ENCODE assay signal across 19 cellular contexts in genomic region chr11:114775849-114776621, GRCh38.
A peak's percentile ranks its signal among the peaks of the same experiment; 100 is the strongest.
DNase-seq lines count a peak whose midpoint lies in the region; ATAC-seq and TF ChIP-seq lines count a peak whose summit lies in the region.
"Had no signal": no experiment of that assay in that cellular context is flagged by ENCODE, and none has a peak within 500 bp of the region (broad histone marks: within the 10 kb centered on the region; RNA-seq: fewer than 3 reads in every experiment).

No MANE protein-coding gene starts in this region.

- no peaks in the 10 kb centered on the region for H3K9me3 ChIP-seq in right atrium auricular region
- H3K9me3 ChIP-seq: esophagus muscularis mucosa, lower lobe of right lung, upper lobe of right lung had no signal

- intact Hi-C loops in Right ventricle myocardium inferior (cut with DNase I) = loop anchor here (5.0 kb wide), 1 partner anchor 546 kb away; no protein-coding TSS in a partner anchor
- intact Hi-C loops in sciatic nerve (cut with DNase I) = no loop called here

- TF ChIP-seq CTCF in right atrium auricular region (IDR thresholded peaks at IDR 0.05) = no peak
- no peak for TF ChIP-seq CTCF in foreskin keratinocyte (conservative IDR thresholded peaks at IDR 0.05)

- H3K27me3 ChIP-seq in right atrium auricular region (no peaks in the 10 kb centered on the region), foreskin keratinocyte (peaks cover 6% of the 10 kb centered on the region)

- ATAC-seq in Right ventricle myocardium inferior (peak; percentile 23), foreskin keratinocyte (peak; percentile 19), sciatic nerve (peak; percentile 13), HG02610 (IDR thresholded peaks at IDR 0.05; ENCODE audit: unreplicated experiment) (no peak)
- ATAC-seq: lower lobe of right lung; stimulated activated naive CD8-positive, alpha-beta T cell treated with anti-CD3 and anti-CD28 coated beads, Interleukin-15, amount 100 ng/mL, for 72 hours; upper lobe of right lung had no signal

- no peaks in the 10 kb centered on the region for H3K36me3 ChIP-seq in right atrium auricular region
- H3K36me3 ChIP-seq: esophagus muscularis mucosa, lower lobe of right lung, upper lobe of right lung had no signal

- POLR2A ChIA-PET in HEK293T (lab: Yijun Ruan, JAX) = no interaction called here

- H3K4me3 ChIP-seq in right atrium auricular region = no peak overlapping the region
- H3K4me3 ChIP-seq: esophagus muscularis mucosa, GM23338, lower lobe of right lung, upper lobe of right lung had no signal

- H3K27ac ChIP-seq in right atrium auricular region (peak overlapping the region in 1 of 2 donors; percentile 20), foreskin keratinocyte (no peak overlapping the region)
- H3K27ac ChIP-seq: esophagus muscularis mucosa, lower lobe of right lung, upper lobe of right lung had no signal

- peaks cover 0 to 16% of the 10 kb centered on the region in 2 donors for H3K4me1 ChIP-seq in right atrium auricular region
- no peaks in the 10 kb centered on the region for H3K4me1 ChIP-seq in foreskin keratinocyte
- H3K4me1 ChIP-seq: lower lobe of right lung, upper lobe of right lung had no signal

- DNase-seq in Right ventricle myocardium inferior (ENCODE audit: missing footprints) (no peak), right atrium auricular region (ENCODE audit: low spot score) (no peak), NCI-H510A treated with DMSO at 0.1 percent for 48 hours (lab: John Stamatoyannopoulos, UW) (peak; percentile 25), foreskin keratinocyte (no peak), sciatic nerve (ENCODE audit: low spot score) (no peak), NCI-H1105 (lab: John Stamatoyannopoulos, UW) (no peak), HEK293T (ENCODE audit: extremely low spot score) (no peak)
- DNase-seq: ACHN; activated effector memory CD4-positive, alpha-beta T cell treated with Interleukin-2 at 50 U/mL for 16 hours; CD4-positive, alpha-beta T cell; DND-41; effector CD4-positive, alpha-beta T cell; lower lobe of right lung; nucleus accumbens; stimulated activated naive CD8-positive, alpha-beta T cell treated with anti-CD3 and anti-CD28 coated beads, Interleukin-15, amount 100 ng/mL, for 72 hours; upper lobe of right lung had no signal

- CTCF ChIA-PET in HEK293T (lab: Yijun Ruan, JAX) = no interaction called here

TF ChIP-seq in HEK293T, 16 proteins besides CTCF, POLR2A, EP300 and RAD21:
- TF ChIP-seq HDGF (IDR thresholded peaks at IDR 0.05; ENCODE audit: borderline replicate concordance) (no peak), SP1 (IDR thresholded peaks at IDR 0.05) (no peak), ARNT (IDR thresholded peaks at IDR 0.05) (no peak), CTBP1 (IDR thresholded peaks at IDR 0.05; ENCODE audit: borderline replicate concordance) (no peak), BHLHE40 (IDR thresholded peaks at IDR 0.05; ENCODE audit: borderline replicate concordance) (no peak)
- TF ChIP-seq, protein P1, sequence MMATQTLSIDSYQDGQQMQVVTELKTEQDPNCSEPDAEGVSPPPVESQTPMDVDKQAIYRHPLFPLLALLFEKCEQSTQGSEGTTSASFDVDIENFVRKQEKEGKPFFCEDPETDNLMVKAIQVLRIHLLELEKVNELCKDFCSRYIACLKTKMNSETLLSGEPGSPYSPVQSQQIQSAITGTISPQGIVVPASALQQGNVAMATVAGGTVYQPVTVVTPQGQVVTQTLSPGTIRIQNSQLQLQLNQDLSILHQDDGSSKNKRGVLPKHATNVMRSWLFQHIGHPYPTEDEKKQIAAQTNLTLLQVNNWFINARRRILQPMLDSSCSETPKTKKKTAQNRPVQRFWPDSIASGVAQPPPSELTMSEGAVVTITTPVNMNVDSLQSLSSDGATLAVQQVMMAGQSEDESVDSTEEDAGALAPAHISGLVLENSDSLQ (IDR thresholded peaks at IDR 0.05) = no peak
